ENCODE assay signal across 8 cellular contexts in the genomic region with DNA sequence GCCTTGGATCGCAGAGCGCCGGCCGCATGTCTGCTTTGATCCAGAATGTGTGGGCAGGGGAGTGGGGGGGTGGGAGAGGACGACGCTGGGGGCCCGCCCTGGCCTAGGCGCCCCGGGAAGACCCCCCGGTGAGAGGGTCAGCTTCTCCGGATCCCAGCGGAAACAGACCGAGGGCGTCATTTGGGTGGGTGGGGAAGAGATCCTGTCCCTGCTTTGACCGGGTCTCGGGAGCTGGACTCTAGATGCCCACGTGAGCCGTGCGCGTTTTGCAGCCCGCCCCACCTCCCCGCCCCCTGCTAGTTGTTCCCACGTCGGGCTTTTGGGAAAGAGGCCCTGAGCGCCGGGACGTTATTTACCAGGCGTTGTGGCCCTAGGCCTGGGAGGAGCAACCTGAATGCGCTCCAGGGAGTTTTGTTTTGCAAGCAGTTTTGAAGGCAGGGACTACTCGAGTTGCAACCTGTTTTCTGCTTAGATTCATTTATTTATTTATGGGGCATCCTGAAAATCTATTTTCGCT. TPM values are rescaled to one million over a fixed set of nuclear protein-coding genes. Genes with fewer than 3 reads are reported as not detected.
DNase-seq lines count a peak whose midpoint lies in the region; ATAC-seq and TF ChIP-seq lines count a peak whose summit lies in the region.

No MANE protein-coding gene starts in this region.

- H3K27me3 ChIP-seq in Peyer's patch: peaks cover 0 to 9% of the 10 kb centered on the region in 2 donors
- peaks cover 55% of the 10 kb centered on the region for H3K27me3 ChIP-seq in neural progenitor cell

- H3K4me3 Mint-ChIP-seq in neural progenitor cell: peak overlapping the region; percentile 93

- no peaks in the 10 kb centered on the region for H3K9me3 Mint-ChIP-seq in neural progenitor cell

- TF ChIP-seq CTCF in Peyer's patch (IDR thresholded peaks at IDR 0.05): no peak
- no peak for TF ChIP-seq CTCF in fibroblast of the aortic adventitia (IDR thresholded peaks at IDR 0.05; ENCODE audit: insufficient read depth, low read length)
- no peak for TF ChIP-seq CTCF in neural progenitor cell (IDR thresholded peaks at IDR 0.05)

- H3K27ac ChIP-seq in Peyer's patch (peak overlapping the region; percentile 53 to 96 (median 88)), neural progenitor cell (peak overlapping the region; percentile 59)

- DNase-seq in NCI-H82 (lab: John Stamatoyannopoulos, UW) (peak; percentile 68), NCI-H82 treated with DMSO at 0.1 percent for 48 hours (lab: John Stamatoyannopoulos, UW; ENCODE audit: unreplicated experiment) (no peak), Peyer's patch (peak in 2 of 3 donors; percentile 85 to 86), fibroblast of the aortic adventitia (ENCODE audit: low read depth) (peak; percentile 33), neural progenitor cell (ENCODE audit: low spot score) (peak; percentile 88), NK-92 (lab: John Stamatoyannopoulos, UW; ENCODE audit: unreplicated experiment) (no peak), pons (ENCODE audit: low spot score) (no peak)

- peaks cover 29% of the 10 kb centered on the region for H3K27me3 Mint-ChIP-seq in neural progenitor cell (ENCODE audit: insufficient read depth, low read depth)

- H3K4me1 Mint-ChIP-seq in neural progenitor cell: peaks cover 26% of the 10 kb centered on the region

- peaks cover 0 to 22% (median 8%) of the 10 kb centered on the region in 4 donors for H3K4me1 ChIP-seq in Peyer's patch
- H3K4me1 ChIP-seq in neural progenitor cell: peaks cover 36% of the 10 kb centered on the region

- H3K9ac ChIP-seq in neural progenitor cell: no peak overlapping the region

- peak overlapping the region; percentile 78 for H2AFZ ChIP-seq in neural progenitor cell (replicated peaks)

- H3K79me2 ChIP-seq in neural progenitor cell (ENCODE audit: low read depth): peaks cover 20% of the 10 kb centered on the region

- H3K36me3 Mint-ChIP-seq in neural progenitor cell: no peaks in the 10 kb centered on the region

- no peaks in the 10 kb centered on the region for H3K36me3 ChIP-seq in Peyer's patch
- no peaks in the 10 kb centered on the region for H3K36me3 ChIP-seq in neural progenitor cell

- no peak for ATAC-seq in GM21367 (IDR thresholded peaks at IDR 0.05; ENCODE audit: unreplicated experiment)

- H3K4me2 ChIP-seq in neural progenitor cell: peak overlapping the region; percentile 89

- H3K9me3 ChIP-seq in Peyer's patch (no peaks in the 10 kb centered on the region), neural progenitor cell (ENCODE audit: low read depth) (no peaks in the 10 kb centered on the region)

- H3F3A ChIP-seq in neural progenitor cell (ENCODE audit: low read depth): peaks cover 50% of the 10 kb centered on the region

- H3K4me3 ChIP-seq in Peyer's patch: peak overlapping the region; percentile 53 to 83 (median 64)
- H3K4me3 ChIP-seq in fibroblast of the aortic adventitia (ENCODE audit: low read depth, low read length): peak overlapping the region; percentile 65
- H3K4me3 ChIP-seq in neural progenitor cell: peak overlapping the region; percentile 51

- TF ChIP-seq POLR2A in Peyer's patch (IDR thresholded peaks at IDR 0.05): peak; percentile 46 to 85

- H3K27ac Mint-ChIP-seq in neural progenitor cell: no peak overlapping the region

- H4K20me1 ChIP-seq in neural progenitor cell (ENCODE audit: low read depth): peaks cover 45% of the 10 kb centered on the region

RNA-seq across cellular contexts. Expression of a gene that starts 1.5 kb away (rescaled TPM):
- total RNA-seq in Peyer's patch: 100 to 1,000 TPM in 3 of 4 donors, 10 to 100 TPM in 1; 56.9 to 243 (median 187) TPM
- 4.2 and 4.3 TPM in 2 replicates for total RNA-seq in fibroblast of the aortic adventitia (ENCODE audit: low replicate concordance)
- 38.3 and 38.7 TPM in 2 replicates for total RNA-seq in neural progenitor cell (ENCODE audit: low replicate concordance)

RNA-seq across cellular contexts. Expression of a gene that starts 47.1 kb away (rescaled TPM):
- total RNA-seq in Peyer's patch (10 to 100 TPM; 11.5 to 27.2 (median 16.5) TPM), fibroblast of the aortic adventitia (ENCODE audit: low replicate concordance) (15.3 and 15.6 TPM in 2 replicates), neural progenitor cell (ENCODE audit: low replicate concordance) (42.8 and 54.1 TPM in 2 replicates)

Comparison
In these comparisons a context has a peak if more than half of its experiments do, and no peak if none do; other contexts are left out.
1. DNase-seq: peak in NCI-H82 (single experiment), Peyer's patch (2 of 3), fibroblast of the aortic adventitia (single experiment) and neural progenitor cell (single experiment); none in NCI-H82 treated with DMSO at 0.1 percent for 48 hours (single experiment), NK-92 (single experiment) and pons (single experiment).
2. Peak in every context shown above with its lines, with median percentiles within 50 percentile points of each other: H3K4me3 ChIP-seq.